1 cellular context compared by ENCODE assay signal in genomic region chr6:431986-432385, GRCh38.
TF ChIP-seq lines count a peak whose summit lies in the region.

No MANE protein-coding gene starts in this region.

TF ChIP-seq in HepG2, 621 proteins besides CTCF, POLR2A, EP300 and RAD21 (continued from another document):
- no peak for TF ChIP-seq NFKBIZ (CRISPR knock-in tag; IDR thresholded peaks at IDR 0.05)
- TF ChIP-seq, protein P1, sequence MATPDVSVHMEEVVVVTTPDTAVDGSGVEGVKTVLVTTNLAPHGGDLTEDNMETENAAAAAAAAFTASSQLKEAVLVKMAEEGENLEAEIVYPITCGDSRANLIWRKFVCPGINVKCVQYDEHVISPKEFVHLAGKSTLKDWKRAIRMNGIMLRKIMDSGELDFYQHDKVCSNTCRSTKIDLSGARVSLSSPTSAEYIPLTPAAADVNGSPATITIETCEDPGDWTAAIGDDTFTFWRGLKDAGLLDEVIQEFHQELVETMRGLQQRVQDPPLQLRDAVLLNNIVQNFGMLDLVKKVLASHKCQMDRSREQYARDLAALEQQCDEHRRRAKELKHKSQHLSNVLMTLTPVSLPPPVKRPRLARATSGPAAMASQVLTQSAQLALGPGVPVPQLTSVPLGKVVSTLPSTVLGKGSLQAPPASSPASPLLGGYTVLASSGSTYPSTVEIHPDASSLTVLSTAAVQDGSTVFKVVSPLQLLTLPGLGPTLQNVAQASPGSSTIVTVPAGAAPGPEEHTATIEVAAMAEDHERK (CRISPR knock-in tag; IDR thresholded peaks at IDR 0.05; ENCODE audit: low read depth): no peak
- no peak for TF ChIP-seq LCORL (IDR thresholded peaks at IDR 0.05)
- no peak for TF ChIP-seq LCORL (CRISPR knock-in tag; IDR thresholded peaks at IDR 0.05)
- no peak for TF ChIP-seq NFRKB (IDR thresholded peaks at IDR 0.05)
